Comparison of ENCODE assay signal across 15 cellular contexts in the genomic region with DNA sequence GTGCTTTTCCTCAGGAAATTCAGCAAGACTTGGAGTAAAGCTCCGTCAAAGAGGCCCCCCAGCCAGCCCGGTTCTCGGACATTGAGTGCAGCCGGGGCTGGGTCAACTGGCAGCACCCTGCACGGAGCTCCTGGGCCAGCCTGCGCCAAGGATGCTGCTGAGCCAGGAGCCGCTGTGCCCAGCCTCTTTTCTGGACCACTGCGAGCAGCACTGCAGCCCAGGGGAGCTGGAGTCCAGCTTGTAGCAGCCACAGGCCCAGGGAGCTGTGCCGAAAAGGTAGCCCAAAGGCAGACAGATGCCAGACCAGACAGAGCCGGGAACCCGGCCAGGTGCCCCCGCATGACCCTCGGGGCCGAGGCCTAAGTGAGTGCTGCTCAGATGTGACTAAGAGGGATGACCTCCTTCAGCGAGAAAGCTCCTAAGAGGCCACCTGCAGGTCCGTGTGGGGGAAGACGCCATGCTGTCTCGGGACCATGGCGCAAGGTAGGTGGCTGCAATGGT. TPM values are rescaled to one million over a fixed set of nuclear protein-coding genes. Genes with fewer than 3 reads are reported as not detected.
DNase-seq lines count a peak whose midpoint lies in the region; ATAC-seq, FAIRE-seq and TF ChIP-seq lines count a peak whose summit lies in the region.
"Had no signal": no experiment of that assay in that cellular context is flagged by ENCODE, and none has a peak within 500 bp of the region (broad histone marks: within the 10 kb centered on the region; RNA-seq: fewer than 3 reads in every experiment).

No MANE protein-coding gene starts in this region.

- H3K4me1 ChIP-seq in right atrium auricular region (peaks cover 0 to 23% of the 10 kb centered on the region in 2 donors), ascending aorta (peaks cover 0 to 5% of the 10 kb centered on the region in 2 donors), kidney (ENCODE audit: control insufficient read depth in 1 of 2, insufficient read depth in 1 of 2, low read depth in 1 of 2, low read length in 2 of 2) (peaks cover 0 to 3% of the 10 kb centered on the region in 2 donors), vagina (peaks cover 7% of the 10 kb centered on the region)

- H3K27ac ChIP-seq in right atrium auricular region = no peak overlapping the region
- peak overlapping the region; percentile 89 to 94 for H3K27ac ChIP-seq in ascending aorta
- no peak overlapping the region for H3K27ac ChIP-seq in kidney (ENCODE audit: low read depth in 2 of 2, low read length in 2 of 2)
- H3K27ac ChIP-seq in vagina = peak overlapping the region; percentile 97
- H3K27ac ChIP-seq: epithelial cell of prostate, HL-60, parathyroid adenoma, PC-9, upper lobe of right lung had no signal

- H3K27me3 ChIP-seq in right atrium auricular region (no peaks in the 10 kb centered on the region), ascending aorta (no peaks in the 10 kb centered on the region), vagina (no peaks in the 10 kb centered on the region)
- H3K27me3 ChIP-seq: upper lobe of right lung had no signal

- no peaks in the 10 kb centered on the region for H3K9me3 ChIP-seq in right atrium auricular region
- no peaks in the 10 kb centered on the region for H3K9me3 ChIP-seq in ascending aorta
- H3K9me3 ChIP-seq in kidney (ENCODE audit: control insufficient read depth in 1 of 2, low read length in 2 of 2) = no peaks in the 10 kb centered on the region
- no peaks in the 10 kb centered on the region for H3K9me3 ChIP-seq in vagina
- H3K9me3 ChIP-seq: upper lobe of right lung had no signal

- no peak overlapping the region for H3K9ac ChIP-seq in kidney (ENCODE audit: low read length in 2 of 2)
- H3K9ac ChIP-seq: parathyroid adenoma had no signal

- no peak for TF ChIP-seq POLR2A in vagina (IDR thresholded peaks at IDR 0.05)

- H3K4me3 ChIP-seq in right atrium auricular region = no peak overlapping the region
- no peak overlapping the region for H3K4me3 ChIP-seq in ascending aorta
- no peak overlapping the region for H3K4me3 ChIP-seq in kidney (ENCODE audit: low read length in 2 of 2)
- no peak overlapping the region for H3K4me3 ChIP-seq in vagina
- H3K4me3 ChIP-seq: GM12878, PC-9, upper lobe of right lung had no signal

- H3K36me3 ChIP-seq in right atrium auricular region (no peaks in the 10 kb centered on the region), ascending aorta (no peaks in the 10 kb centered on the region), kidney (ENCODE audit: control insufficient read depth in 1 of 2, insufficient read depth in 2 of 2, low read length in 2 of 2) (no peaks in the 10 kb centered on the region), vagina (no peaks in the 10 kb centered on the region)
- H3K36me3 ChIP-seq: upper lobe of right lung had no signal

- ATAC-seq in Right ventricle myocardium inferior = peak; percentile 30
- no peak for ATAC-seq in GM19467 (IDR thresholded peaks at IDR 0.05; ENCODE audit: unreplicated experiment)
- ATAC-seq: GM12878, upper lobe of right lung had no signal

- no peak for FAIRE-seq in kidney (lab: Jason Lieb, UNC)
- FAIRE-seq: GM12878 had no signal

- no peak for TF ChIP-seq CTCF in right atrium auricular region (IDR thresholded peaks at IDR 0.05)
- TF ChIP-seq CTCF in ascending aorta (IDR thresholded peaks at IDR 0.05) = no peak
- no peak for TF ChIP-seq CTCF in kidney (IDR thresholded peaks at IDR 0.05; ENCODE audit: borderline replicate concordance, extremely low read depth, insufficient read depth)
- no peak for TF ChIP-seq CTCF in vagina (IDR thresholded peaks at IDR 0.05)

- intact Hi-C loops in Right ventricle myocardium inferior (cut with DNase I) = no loop called here
- intact Hi-C loops in ascending aorta (cut with DNase I) = no loop called here
- intact Hi-C loops in kidney (cut with DNase I) = no loop called here
- intact Hi-C loops in vagina (cut with DNase I) = no loop called here

- DNase-seq in Right ventricle myocardium inferior (ENCODE audit: missing footprints) (peak; percentile 76), right atrium auricular region (ENCODE audit: low spot score) (no peak), ascending aorta (ENCODE audit: low spot score in 2 of 2) (no peak), kidney (peak; percentile 80), vagina (ENCODE audit: extremely low spot score in 2 of 2) (no peak), GDM1 (lab: John Stamatoyannopoulos, UW) (no peak)
- no peak for DNase-seq in activated CD8-positive, alpha-beta memory T cell treated with anti-CD3 and anti-CD28 coated beads, Interleukin-2, amount 50 U/mL, for 4 hours
- DNase-seq: activated CD4-positive, alpha-beta T cell treated with anti-CD3 and anti-CD28 coated beads, Interleukin-2, amount 50 U/mL, for 1 hour; PC-9; upper lobe of right lung had no signal

RNA-seq across cellular contexts. Expression of gene CLHC1, which starts 7.3 kb away (rescaled TPM):
- total RNA-seq in Right ventricle myocardium inferior = 6.7 TPM
- total RNA-seq in right atrium auricular region = 1 to 10 TPM; 4.6 to 9.5 TPM
- not detected for total RNA-seq in ascending aorta
- total RNA-seq in kidney = 14.0 TPM
- polyA plus RNA-seq in kidney (ENCODE audit: insufficient read depth, low read depth, low replicate concordance) = 8.3 TPM
- total RNA-seq in vagina = 4.7 TPM

RNA-seq across cellular contexts. Expression of gene RPS27A, which starts 7.7 kb away (rescaled TPM):
- total RNA-seq in Right ventricle myocardium inferior (472 TPM), right atrium auricular region (1,000 to 10,000 TPM in 1 of 2 donors, 100 to 1,000 TPM in 1; 613 to 1,505 TPM), ascending aorta (262 TPM), kidney (896 TPM), vagina (963 TPM)
- polyA plus RNA-seq in kidney (ENCODE audit: insufficient read depth, low read depth, low replicate concordance) = 1,835 TPM

RNA-seq across cellular contexts. Expression of gene MTIF2, which starts 44.2 kb away (rescaled TPM):
- total RNA-seq in Right ventricle myocardium inferior (49.6 TPM), right atrium auricular region (10 to 100 TPM; 25.1 to 29.8 TPM), ascending aorta (15.2 TPM), kidney (27.3 TPM), vagina (19.4 TPM)
- polyA plus RNA-seq in kidney (ENCODE audit: insufficient read depth, low read depth, low replicate concordance) = 26.0 TPM

Comparison
In these comparisons a context has a peak if more than half of its experiments do, and no peak if none do; other contexts are left out.
1. DNase-seq: peak in Right ventricle myocardium inferior (single experiment) and kidney (single experiment); none in right atrium auricular region (single experiment), ascending aorta (0 of 2), vagina (0 of 2), GDM1 (single experiment) and activated CD8-positive, alpha-beta memory T cell treated with anti-CD3 and anti-CD28 coated beads, Interleukin-2, amount 50 U/mL, for 4 hours (single experiment).
2. H3K27ac ChIP-seq: peak in ascending aorta (2 of 2) and vagina (single experiment); none in right atrium auricular region (0 of 2) and kidney (0 of 2).